In genomic region chr5:142324377-142324870, GRCh38 we compare ENCODE assay signal across 8 cellular contexts. TPM values are rescaled to one million over a fixed set of nuclear protein-coding genes. Genes with fewer than 3 reads are reported as not detected.
DNase-seq lines count a peak whose midpoint lies in the region; ATAC-seq and TF ChIP-seq lines count a peak whose summit lies in the region.

No MANE protein-coding gene starts in this region.

- TF ChIP-seq CTCF in AG09309 (IDR thresholded peaks at IDR 0.05; ENCODE audit: control insufficient read depth, insufficient read depth, low read depth, low read length, missing control alignments) (peak; percentile 36), esophagus muscularis mucosa (IDR thresholded peaks at IDR 0.05) (peak; percentile 37 to 52 (median 39)), omental fat pad (IDR thresholded peaks at IDR 0.05) (no peak)

- H3K27me3 ChIP-seq in esophagus muscularis mucosa = peaks cover 0 to 9% (median 3%) of the 10 kb centered on the region in 4 donors

- TF ChIP-seq EP300 in esophagus muscularis mucosa (IDR thresholded peaks at IDR 0.05) = no peak

- peak overlapping the region; percentile 86 for H3K4me3 ChIP-seq in AG09309 (ENCODE audit: control insufficient read depth, low read depth, low read length)
- H3K4me3 ChIP-seq in esophagus muscularis mucosa = peak overlapping the region; percentile 62 to 87 (median 70)

- DNase-seq in AG09309 (ENCODE audit: low read depth) (no peak), T follicular helper cell (ENCODE audit: low read depth) (peak; percentile 4), esophagus muscularis mucosa (ENCODE audit: extremely low spot score) (no peak), omental fat pad (ENCODE audit: low spot score) (no peak), COR-L47 (lab: John Stamatoyannopoulos, UW) (no peak), NCI-H2107 treated with DMSO at 0.1 percent for 48 hours (lab: John Stamatoyannopoulos, UW; ENCODE audit: unreplicated experiment) (no peak)

- intact Hi-C loops in esophagus muscularis mucosa (cut with DNase I) = loop anchor here (2.0 to 10.0 kb wide), 3 partner anchors 32 to 224 kb away; no protein-coding TSS in a partner anchor

- TF ChIP-seq POLR2A in esophagus muscularis mucosa (IDR thresholded peaks at IDR 0.05; ENCODE audit: low read depth) = no peak

- 0% methylated on average over 10 of the region's 42 CpGs for WGBS in esophagus muscularis mucosa

- H3K36me3 ChIP-seq in esophagus muscularis mucosa = no peaks in the 10 kb centered on the region

- ATAC-seq in GM18858 (IDR thresholded peaks at IDR 0.05; ENCODE audit: unreplicated experiment) (peak; percentile 30), HG03064 (IDR thresholded peaks at IDR 0.05; ENCODE audit: low read depth, unreplicated experiment) (peak; percentile 43), omental fat pad (ENCODE audit: low FRiP score) (peak; percentile 31)

- H3K4me1 ChIP-seq in esophagus muscularis mucosa = peaks cover 17 to 67% (median 63%) of the 10 kb centered on the region in 4 donors

- H3K27ac ChIP-seq in esophagus muscularis mucosa (replicated peaks in 1 of 4) = peak overlapping the region; percentile 85 to 96 (median 88)

- H3K9me3 ChIP-seq in esophagus muscularis mucosa = no peaks in the 10 kb centered on the region

RNA-seq across cellular contexts. Expression of gene SPRY4, which starts 0.4 kb away (rescaled TPM):
- total RNA-seq in esophagus muscularis mucosa (10 to 100 TPM; 15.4 to 29.0 (median 24.5) TPM), omental fat pad (10 to 100 TPM; 40.4 to 93.5 (median 47.3) TPM)

Comparison
In these comparisons a context has a peak if more than half of its experiments do, and no peak if none do; other contexts are left out.
1. CTCF ChIP-seq: peak in AG09309 (single experiment) and esophagus muscularis mucosa (3 of 3); none in omental fat pad (0 of 3).
2. Peak in every context shown above with its lines, with median percentiles within 50 percentile points of each other: ATAC-seq.